In genomic region chr3:42116466-42116865, GRCh38 we compare ENCODE assay signal across 16 cellular contexts. TPM values are rescaled to one million over a fixed set of nuclear protein-coding genes. Genes with fewer than 3 reads are reported as not detected.
A peak's percentile ranks its signal among the peaks of the same experiment; 100 is the strongest.
DNase-seq lines count a peak whose midpoint lies in the region; TF ChIP-seq lines count a peak whose summit lies in the region.
"Had no signal": no experiment of that assay in that cellular context is flagged by ENCODE, and none has a peak within 500 bp of the region (broad histone marks: within the 10 kb centered on the region; RNA-seq: fewer than 3 reads in every experiment).

No MANE protein-coding gene starts in this region.

- peaks cover 7% of the 10 kb centered on the region for H3K4me1 ChIP-seq in smooth muscle cell (ENCODE audit: low read depth)

- H2AFZ ChIP-seq in smooth muscle cell (ENCODE audit: low read depth): no peak overlapping the region
- H2AFZ ChIP-seq: PC-9 had no signal

- no peak overlapping the region for H3K9ac ChIP-seq in smooth muscle cell (ENCODE audit: low read depth)

- H3K27me3 ChIP-seq in MG63 (no peaks in the 10 kb centered on the region), smooth muscle cell (ENCODE audit: low read depth) (no peaks in the 10 kb centered on the region)
- H3K27me3 ChIP-seq: esophagus muscularis mucosa, ovary, suprapubic skin had no signal

- DNase-seq in Daoy (ENCODE audit: low read depth): peak; percentile 21
- peak; percentile 11 for DNase-seq in MG63
- peak; percentile 48 for DNase-seq in kidney glomerular epithelial cell (lab: John Stamatoyannopoulos, UW)
- DNase-seq in smooth muscle cell (lab: John Stamatoyannopoulos, UW; ENCODE audit: unreplicated experiment): no peak
- DNase-seq in T-helper 9 cell: no peak
- DNase-seq in NCI-H774 (lab: John Stamatoyannopoulos, UW): no peak
- no peak for DNase-seq in NCI-H2196 treated with DMSO at 0.1 percent for 48 hours (lab: John Stamatoyannopoulos, UW; ENCODE audit: unreplicated experiment)
- DNase-seq: DMS153; effector CD4-positive, alpha-beta T cell; KBM-7; NCI-H1694; NCI-H2227 treated with DMSO at 0.1 percent for 48 hours had no signal

- H3K79me2 ChIP-seq in smooth muscle cell (ENCODE audit: low read depth): no peaks in the 10 kb centered on the region

- no peak overlapping the region for H3K4me2 ChIP-seq in smooth muscle cell

- 82% methylated on average over 1 of the region's 1 CpG for WGBS in smooth muscle cell (ENCODE audit: low lambda C conversion rate)

- H3K27ac ChIP-seq in smooth muscle cell (ENCODE audit: low read depth): peak overlapping the region; percentile 9
- H3K27ac ChIP-seq: ovary, PC-9, suprapubic skin had no signal

- H3K36me3 ChIP-seq in MG63 (no peaks in the 10 kb centered on the region), smooth muscle cell (ENCODE audit: low read depth) (no peaks in the 10 kb centered on the region)
- H3K36me3 ChIP-seq: esophagus muscularis mucosa, ovary, suprapubic skin had no signal

- H3K9me3 ChIP-seq in MG63: no peaks in the 10 kb centered on the region
- H3K9me3 ChIP-seq in smooth muscle cell (replicated peaks; ENCODE audit: low read depth): no peaks in the 10 kb centered on the region
- H3K9me3 ChIP-seq: esophagus muscularis mucosa, ovary, suprapubic skin had no signal

- H3F3A ChIP-seq in smooth muscle cell (ENCODE audit: low read depth): no peaks in the 10 kb centered on the region

- H4K20me1 ChIP-seq in smooth muscle cell (ENCODE audit: low read depth): peaks cover 35% of the 10 kb centered on the region

- H3K4me3 ChIP-seq in MG63 (no peak overlapping the region), smooth muscle cell (no peak overlapping the region)
- H3K4me3 ChIP-seq: esophagus muscularis mucosa, ovary, PC-9, suprapubic skin had no signal

- TF ChIP-seq CTCF in smooth muscle cell (IDR thresholded peaks at IDR 0.05; ENCODE audit: borderline replicate concordance, insufficient read depth, poor library complexity, severe bottlenecking): no peak

RNA-seq across cellular contexts. Expression of gene TRAK1, which starts 25.3 kb away (rescaled TPM):
- 7.1 and 7.4 TPM in 2 replicates for total RNA-seq in Daoy (2014; rRNA removed; shearing (Covaris generic))
- total RNA-seq in MG63 (2014; rRNA removed; shearing (Covaris generic); ENCODE audit: low replicate concordance): 7.1 and 8.2 TPM in 2 replicates
- total RNA-seq in smooth muscle cell: 13.7 and 16.3 TPM in 2 replicates
- 8.7 and 13.9 TPM in 2 replicates for polyA plus RNA-seq in smooth muscle cell

Comparison
In these comparisons a context has a peak if more than half of its experiments do, and no peak if none do; other contexts are left out.
1. DNase-seq: peak in Daoy (single experiment), MG63 (single experiment) and kidney glomerular epithelial cell (single experiment); none in smooth muscle cell (single experiment), T-helper 9 cell (single experiment), NCI-H774 (single experiment) and NCI-H2196 treated with DMSO at 0.1 percent for 48 hours (single experiment).